In genomic region chr22:25899566-25899965, GRCh38 we compare ENCODE assay signal across 25 cellular contexts.
A peak's percentile ranks its signal among the peaks of the same experiment; 100 is the strongest.
DNase-seq lines count a peak whose midpoint lies in the region; ATAC-seq, FAIRE-seq and TF ChIP-seq lines count a peak whose summit lies in the region.
"Had no signal": no experiment of that assay in that cellular context is flagged by ENCODE, and none has a peak within 500 bp of the region (broad histone marks: within the 10 kb centered on the region; RNA-seq: fewer than 3 reads in every experiment).

No MANE protein-coding gene starts in this region.

- no peak for ATAC-seq in K562
- ATAC-seq in HG02798 (IDR thresholded peaks at IDR 0.05; ENCODE audit: poor library complexity, unreplicated experiment): no peak
- ATAC-seq in HG02642 (IDR thresholded peaks at IDR 0.05; ENCODE audit: poor library complexity, unreplicated experiment): no peak
- ATAC-seq in right lobe of liver: no peak
- ATAC-seq: A549 had no signal

- no peaks in the 10 kb centered on the region for H3K9me1 ChIP-seq in K562 (ENCODE audit: control insufficient read depth, insufficient read depth, low read length)

- BruUV-seq in K562 (replicated peaks; lab: Mats Ljungman, UMichigan): no TSS peak

- H3K9ac ChIP-seq in Karpas-422 (ENCODE audit: low read length) (no peak overlapping the region), K562 (ENCODE audit: insufficient read depth in 1 of 2, low read depth in 2 of 2, low read length in 2 of 2) (no peak overlapping the region)
- H3K9ac ChIP-seq: BLaER1 treated with 17β-estradiol and CSF1 and Interleukin-3, amounts not matched to agents 10 nM and 100 nM had no signal

- H3K9me3 ChIP-seq in Karpas-422 (ENCODE audit: low read length) (no peaks in the 10 kb centered on the region), K562 (replicated peaks; ENCODE audit: control insufficient read depth, insufficient read depth, low read depth, low read length) (no peaks in the 10 kb centered on the region), right lobe of liver (no peaks in the 10 kb centered on the region)
- H3K9me3 ChIP-seq: A549; BE2C; BLaER1 treated with 17β-estradiol and CSF1 and Interleukin-3, amounts not matched to agents 10 nM and 100 nM had no signal

- H3K4me2 ChIP-seq in Karpas-422 (ENCODE audit: low read depth, low read length, poor library complexity, severe bottlenecking) (peak overlapping the region; percentile 52), K562 (ENCODE audit: insufficient read depth, low read length) (no peak overlapping the region)
- H3K4me2 ChIP-seq: A549; BLaER1 treated with 17β-estradiol and CSF1 and Interleukin-3, amounts not matched to agents 10 nM and 100 nM; GM23338 had no signal

- H3K4me3 Mint-ChIP-seq in osteocyte (ENCODE audit: unreplicated experiment): no peak overlapping the region
- H3K4me3 Mint-ChIP-seq: CD14-positive monocyte; CD4-positive, alpha-beta T cell; CD8-positive, alpha-beta memory T cell; GM23338; H9 had no signal

- FAIRE-seq in K562 (lab: Jason Lieb, UNC) (no peak), RCC 7860 (lab: Jason Lieb, UNC) (no peak)
- FAIRE-seq: A549, D721Med, GM12891, GM18507 had no signal

- no peak overlapping the region for H3K27ac ChIP-seq in Karpas-422 (ENCODE audit: low read length)
- H3K27ac ChIP-seq in K562 (ENCODE audit: extremely low read depth, low read depth, low read length): no peak overlapping the region
- no peak overlapping the region for H3K27ac ChIP-seq in right lobe of liver
- H3K27ac ChIP-seq: A549; BLaER1 treated with 17β-estradiol and CSF1 and Interleukin-3, amounts not matched to agents 10 nM and 100 nM had no signal

- 100% methylated on average over 1 of the region's 1 CpG for WGBS in K562 (ENCODE audit: insufficient coverage, low coverage, missing lambda C conversion rate)
- 45% methylated on average over 1 of the region's 1 CpG for WGBS in right lobe of liver (ENCODE audit: insufficient coverage, low coverage, low lambda C conversion rate, missing lambda C conversion rate)

- H3K27me3 ChIP-seq in Karpas-422 (ENCODE audit: low read length) (no peaks in the 10 kb centered on the region), K562 (ENCODE audit: control insufficient read depth in 2 of 2, insufficient read depth in 2 of 2, low read length in 2 of 2) (no peaks in the 10 kb centered on the region), right lobe of liver (no peaks in the 10 kb centered on the region)
- H3K27me3 ChIP-seq: BE2C; BLaER1 treated with 17β-estradiol and CSF1 and Interleukin-3, amounts not matched to agents 10 nM and 100 nM had no signal

- intact Hi-C loops in K562 (cut with micrococcal nuclease) (no loop called here), right lobe of liver (cut with DNase I) (no loop called here)

- H3K4me3 ChIP-seq in Karpas-422 (ENCODE audit: low read length) (no peak overlapping the region), K562 (no peak overlapping the region), right lobe of liver (no peak overlapping the region)
- H3K4me3 ChIP-seq: A549; BLaER1 treated with 17β-estradiol and CSF1 and Interleukin-3, amounts not matched to agents 10 nM and 100 nM; GM23338 had no signal

- TF ChIP-seq CTCF in K562 (IDR thresholded peaks at IDR 0.05 in 2 of 3, conservative IDR thresholded peaks at IDR 0.05 in 1 of 3; ENCODE audit: insufficient read depth in 2 of 3, low read depth in 1 of 3, low read length in 3 of 3) (no peak), osteocyte (IDR thresholded peaks at IDR 0.05) (no peak), right lobe of liver (IDR thresholded peaks at IDR 0.05) (no peak)

- peaks cover 9% of the 10 kb centered on the region for H3K9me3 Mint-ChIP-seq in osteocyte (ENCODE audit: unreplicated experiment)
- H3K9me3 Mint-ChIP-seq: CD14-positive monocyte; CD4-positive, alpha-beta T cell; GM23338; H9 had no signal

- no peak for DNase-seq in Karpas-422
- no peak for DNase-seq in K562 (ENCODE audit: extremely low read depth in 1 of 4, low spot score in 3 of 4)
- peak; percentile 30 for DNase-seq in osteocyte (ENCODE audit: extremely low spot score, unreplicated experiment)
- no peak for DNase-seq in RCC 7860 (ENCODE audit: low spot score)
- no peak for DNase-seq in right lobe of liver
- DNase-seq: 8988T; ACHN; AML-193; BE2C; CD4-positive, alpha-beta T cell; CD8-positive, alpha-beta memory T cell; DMS 273 treated with DMSO at 0.1 percent for 48 hours; DMS79; EL; GF-D8; H9 had no signal

- H3K4me1 ChIP-seq in Karpas-422 (ENCODE audit: low read length): peaks cover 43% of the 10 kb centered on the region
- H3K4me1 ChIP-seq in K562 (replicated peaks in 1 of 2; ENCODE audit: control insufficient read depth in 2 of 2, insufficient read depth in 2 of 2, low read length in 2 of 2): no peaks in the 10 kb centered on the region
- H3K4me1 ChIP-seq in right lobe of liver: no peaks in the 10 kb centered on the region
- H3K4me1 ChIP-seq: A549; BE2C; BLaER1 treated with 17β-estradiol and CSF1 and Interleukin-3, amounts not matched to agents 10 nM and 100 nM had no signal

- no peak overlapping the region for H3K27ac Mint-ChIP-seq in osteocyte (ENCODE audit: unreplicated experiment)
- H3K27ac Mint-ChIP-seq: CD14-positive monocyte; CD4-positive, alpha-beta T cell; CD8-positive, alpha-beta memory T cell; GM23338; H9 had no signal

- in situ Hi-C loops in K562 (cut with MboI): no loop called here

- no peaks in the 10 kb centered on the region for H3K27me3 Mint-ChIP-seq in osteocyte (ENCODE audit: unreplicated experiment)

- H3K79me2 ChIP-seq in Karpas-422 (ENCODE audit: low read length) (no peaks in the 10 kb centered on the region), K562 (ENCODE audit: control insufficient read depth, insufficient read depth, low read length) (no peaks in the 10 kb centered on the region)

- POLR2A ChIA-PET in K562 (lab: Yijun Ruan, JAX): interaction anchor here (0.6 to 1.6 kb wide), 2 partner anchors 8 to 43 kb away, joined by 3 read pairs; no protein-coding TSS in a partner anchor

- H3K9me2 ChIP-seq in Karpas-422 (replicated peaks; ENCODE audit: insufficient read depth, low read length): no peaks in the 10 kb centered on the region

- CTCF ChIA-PET in K562 (lab: Yijun Ruan, JAX; ENCODE audit: low intra/inter-chr PET ratio): no interaction called here

- no peaks in the 10 kb centered on the region for H3K4me1 Mint-ChIP-seq in osteocyte (ENCODE audit: unreplicated experiment)
- H3K4me1 Mint-ChIP-seq: CD14-positive monocyte; CD8-positive, alpha-beta memory T cell had no signal

- TF ChIP-seq EP300 in K562 (IDR thresholded peaks at IDR 0.05; ENCODE audit: low read length): no peak

- TF ChIP-seq RAD21 in K562 (CRISPR knock-in tag; conservative IDR thresholded peaks at IDR 0.05 in 1 of 2, IDR thresholded peaks at IDR 0.05 in 1 of 2): no peak

- H2AFZ ChIP-seq in Karpas-422 (ENCODE audit: low read length): no peak overlapping the region
- H2AFZ ChIP-seq in K562 (ENCODE audit: low read depth, low read length): no peak overlapping the region
- H2AFZ ChIP-seq: GM23338 had no signal

- H3K36me3 ChIP-seq in Karpas-422 (ENCODE audit: insufficient read depth, low read length) (no peaks in the 10 kb centered on the region), K562 (ENCODE audit: control insufficient read depth, insufficient read depth, low read length) (peaks cover 43% of the 10 kb centered on the region; the same call in 2 of the 3 replicates), right lobe of liver (no peaks in the 10 kb centered on the region)
- H3K36me3 ChIP-seq: BE2C; BLaER1 treated with 17β-estradiol and CSF1 and Interleukin-3, amounts not matched to agents 10 nM and 100 nM had no signal

- H4K20me1 ChIP-seq in Karpas-422 (ENCODE audit: insufficient read depth, low read depth, low read length) (no peaks in the 10 kb centered on the region), K562 (replicated peaks; ENCODE audit: control insufficient read depth, insufficient read depth, low read length) (no peaks in the 10 kb centered on the region)
- H4K20me1 ChIP-seq: BLaER1 treated with 17β-estradiol and CSF1 and Interleukin-3, amounts not matched to agents 10 nM and 100 nM had no signal

- TF ChIP-seq POLR2A in K562 (conservative IDR thresholded peaks at IDR 0.05): no peak
- no peak for TF ChIP-seq POLR2A in right lobe of liver (IDR thresholded peaks at IDR 0.05)

- H3K36me3 Mint-ChIP-seq in osteocyte (ENCODE audit: unreplicated experiment): no peaks in the 10 kb centered on the region
- H3K36me3 Mint-ChIP-seq: CD14-positive monocyte had no signal

TF ChIP-seq in K562, 482 proteins besides CTCF, POLR2A, EP300 and RAD21:
- TF ChIP-seq RERE (CRISPR knock-in tag; IDR thresholded peaks at IDR 0.05; ENCODE audit: borderline replicate concordance) (no peak), ZFP36 (IDR thresholded peaks at IDR 0.05; ENCODE audit: low read depth, low read length, partially characterized antibody) (peak; percentile 36)
